Comparison of ENCODE assay signal across 7 cellular contexts in the genomic region with DNA sequence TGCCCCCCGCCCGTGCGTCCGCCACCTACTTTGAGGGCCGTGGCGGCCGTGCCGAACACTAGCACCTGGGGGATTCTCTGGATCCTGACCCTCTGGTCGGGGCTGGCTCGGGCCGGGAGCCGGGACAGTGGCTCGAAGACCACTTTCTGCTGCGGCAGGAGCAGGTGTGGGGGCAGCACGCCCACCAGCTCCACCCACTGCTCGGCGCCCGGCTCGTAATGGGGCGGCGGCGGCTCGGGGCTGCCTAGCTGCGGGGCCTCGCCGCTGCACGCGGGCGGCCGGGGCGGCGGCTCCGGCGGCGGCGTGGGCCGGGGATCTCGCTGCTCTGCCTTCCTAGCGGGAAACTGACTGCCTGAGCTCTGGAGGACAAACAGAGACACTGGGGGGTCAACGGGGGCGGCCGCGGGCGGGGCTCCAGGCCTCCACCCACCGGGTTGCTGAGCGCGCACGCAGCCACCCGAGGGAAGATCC. TPM values are rescaled to one million over a fixed set of nuclear protein-coding genes. Genes with fewer than 3 reads are reported as not detected.
DNase-seq lines count a peak whose midpoint lies in the region; ATAC-seq and TF ChIP-seq lines count a peak whose summit lies in the region.
"Had no signal": no experiment of that assay in that cellular context is flagged by ENCODE, and none has a peak within 500 bp of the region (broad histone marks: within the 10 kb centered on the region; RNA-seq: fewer than 3 reads in every experiment).

No MANE protein-coding gene starts in this region.

- no peaks in the 10 kb centered on the region for H3K9me3 ChIP-seq in ectodermal cell (ENCODE audit: control insufficient read depth, low read length)

- no peak overlapping the region for H3K27ac ChIP-seq in ectodermal cell (ENCODE audit: insufficient read depth, low read depth, low read length, poor library complexity, severe bottlenecking)

- no peak for DNase-seq in H7
- no peak for DNase-seq in omental fat pad (ENCODE audit: low spot score)
- no peak for DNase-seq in pons (ENCODE audit: low spot score)

- H3K4me1 ChIP-seq in ectodermal cell (ENCODE audit: control insufficient read depth, insufficient read depth, low read length) = peaks cover 9% of the 10 kb centered on the region

- TF ChIP-seq CTCF in omental fat pad (IDR thresholded peaks at IDR 0.05) = no peak

- H3K36me3 ChIP-seq in H7 (replicated peaks; ENCODE audit: control insufficient read depth, insufficient read depth, low read length) (peaks cover 1% of the 10 kb centered on the region), ectodermal cell (ENCODE audit: control insufficient read depth, insufficient read depth, low read length) (no peaks in the 10 kb centered on the region)

- no peak for TF ChIP-seq POLR2A in GM18505 (IDR thresholded peaks at IDR 0.05; ENCODE audit: borderline replicate concordance, extremely low read depth, insufficient read depth, insufficient read length)

- H3K4me3 ChIP-seq in H7 (ENCODE audit: insufficient read depth, low read depth, low read length) (peak overlapping the region; percentile 57), ectodermal cell (ENCODE audit: insufficient read depth, low read depth, low read length) (peak overlapping the region; percentile 40)

- ATAC-seq in omental fat pad (ENCODE audit: low FRiP score) = peak; percentile 37
- ATAC-seq in GM18505 (IDR thresholded peaks at IDR 0.05; ENCODE audit: unreplicated experiment) = no peak
- ATAC-seq in HG02588 (IDR thresholded peaks at IDR 0.05; ENCODE audit: unreplicated experiment) = no peak

- WGBS in ectodermal cell, 2 experiments = 1% methylated on average over 49 of the region's 49 CpGs

- H3K27me3 ChIP-seq in H7 (ENCODE audit: control insufficient read depth, insufficient read depth, low read length) = no peaks in the 10 kb centered on the region
- H3K27me3 ChIP-seq in ectodermal cell (ENCODE audit: control insufficient read depth, insufficient read depth, low read length, poor library complexity, severe bottlenecking) = no peaks in the 10 kb centered on the region

RNA-seq across cellular contexts. Expression of a gene that starts 26.4 kb away (rescaled TPM):
- 73.3 and 92.9 TPM in 2 replicates for total RNA-seq in H7 (2014; rRNA removed; shearing (Covaris generic))
- 82.2 TPM for polyA plus RNA-seq in ectodermal cell (2013, experiment 1 of 4)
- polyA plus RNA-seq in ectodermal cell (2013, experiment 2 of 4) = 80.5 TPM
- polyA plus RNA-seq in ectodermal cell (2013, experiment 3 of 4) = 62.6 TPM
- polyA plus RNA-seq in ectodermal cell (2013, experiment 4 of 4) = 62.7 TPM
- total RNA-seq in omental fat pad = 10 to 100 TPM in 3 of 4 donors, 1 to 10 TPM in 1; 8.9 to 22.9 (median 11.9) TPM

RNA-seq across cellular contexts. Expression of a gene that starts 27.4 kb away (rescaled TPM):
- 6.4 and 6.9 TPM in 2 replicates for total RNA-seq in H7 (2014; rRNA removed; shearing (Covaris generic))
- 15.5 TPM for polyA plus RNA-seq in ectodermal cell (2013, experiment 1 of 4)
- polyA plus RNA-seq in ectodermal cell (2013, experiment 2 of 4) = 13.6 TPM
- 11.7 TPM for polyA plus RNA-seq in ectodermal cell (2013, experiment 3 of 4)
- 13.6 TPM for polyA plus RNA-seq in ectodermal cell (2013, experiment 4 of 4)
- total RNA-seq in omental fat pad = 1 to 10 TPM; 2.8 to 7.6 (median 3.2) TPM

RNA-seq across cellular contexts. Expression of a gene that starts 40.5 kb away (rescaled TPM):
- total RNA-seq in H7 (2014; rRNA removed; shearing (Covaris generic)) = 0.07 and 0.10 TPM in 2 replicates
- polyA plus RNA-seq in ectodermal cell (2013, experiment 1 of 4) = 8.7 TPM
- 7.2 TPM for polyA plus RNA-seq in ectodermal cell (2013, experiment 2 of 4)
- polyA plus RNA-seq in ectodermal cell (2013, experiment 3 of 4) = 7.3 TPM
- polyA plus RNA-seq in ectodermal cell (2013, experiment 4 of 4) = 6.3 TPM
- total RNA-seq in omental fat pad = not detected

RNA-seq across cellular contexts. Expression of a gene that starts 49.2 kb away (rescaled TPM):
- not detected in 2 replicates for total RNA-seq in H7 (2014; rRNA removed; shearing (Covaris generic))
- not detected for polyA plus RNA-seq in ectodermal cell (2013, experiment 1 of 4)
- not detected for polyA plus RNA-seq in ectodermal cell (2013, experiment 2 of 4)
- not detected for polyA plus RNA-seq in ectodermal cell (2013, experiment 3 of 4)
- not detected for polyA plus RNA-seq in ectodermal cell (2013, experiment 4 of 4)
- total RNA-seq in omental fat pad = not detected
- total RNA-seq: epithelial cell of proximal tubule had no signal

RNA-seq across cellular contexts. Expression of a gene that starts 52.8 kb away (rescaled TPM):
- 8.8 and 10.1 TPM in 2 replicates for total RNA-seq in H7 (2014; rRNA removed; shearing (Covaris generic))
- polyA plus RNA-seq in ectodermal cell (2013, experiment 1 of 4) = 3.5 TPM
- polyA plus RNA-seq in ectodermal cell (2013, experiment 2 of 4) = 3.1 TPM
- 2.8 TPM for polyA plus RNA-seq in ectodermal cell (2013, experiment 3 of 4)
- 3.1 TPM for polyA plus RNA-seq in ectodermal cell (2013, experiment 4 of 4)
- 10 to 100 TPM in 1 of 4 donors, 1 to 10 TPM in 3; 4.5 to 12.8 (median 6.3) TPM for total RNA-seq in omental fat pad
